9 cellular contexts compared by ENCODE assay signal in the genomic region with DNA sequence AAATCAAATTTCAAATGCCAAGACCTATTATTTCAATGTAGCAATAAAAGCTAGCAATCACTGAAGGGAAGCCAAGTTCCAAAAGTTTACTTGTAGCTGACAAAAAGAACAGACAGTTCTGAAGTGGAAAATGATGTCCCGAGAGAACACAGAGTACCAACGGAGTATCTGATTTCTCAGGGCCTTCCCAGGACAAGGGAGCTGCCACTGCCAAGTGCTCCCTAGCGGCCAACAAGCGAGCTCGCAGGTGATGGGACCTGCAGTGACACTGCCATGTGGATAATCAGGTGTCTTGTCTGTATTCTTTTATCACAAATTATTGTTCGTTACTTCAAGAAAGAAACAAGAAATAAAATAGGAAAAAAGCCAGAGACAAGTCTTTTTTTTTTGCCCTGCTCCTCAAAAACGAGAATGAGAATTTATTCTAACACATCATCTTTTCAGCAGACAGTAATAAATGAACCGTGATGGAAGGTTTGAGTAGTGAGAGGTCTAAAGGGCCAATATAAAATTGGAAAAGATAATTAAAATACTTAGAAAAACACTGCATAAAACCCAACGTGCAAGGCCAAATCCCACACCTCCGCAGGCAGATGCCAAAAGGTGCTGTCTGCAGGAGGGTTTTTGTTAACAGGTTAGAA.
DNase-seq lines count a peak whose midpoint lies in the region; ATAC-seq and TF ChIP-seq lines count a peak whose summit lies in the region.
"Had no signal": no experiment of that assay in that cellular context is flagged by ENCODE, and none has a peak within 500 bp of the region (broad histone marks: within the 10 kb centered on the region; RNA-seq: fewer than 3 reads in every experiment).

No MANE protein-coding gene starts in this region.

- no peaks in the 10 kb centered on the region for H3K4me1 Mint-ChIP-seq in endothelial cell (ENCODE audit: unreplicated experiment)
- H3K4me1 Mint-ChIP-seq in activated naive CD8-positive, alpha-beta T cell treated with anti-CD3 and anti-CD28 coated beads for 36 hours, result no peaks in the 10 kb centered on the region
- H3K4me1 Mint-ChIP-seq: activated naive CD4-positive, alpha-beta T cell treated with anti-CD3 and anti-CD28 coated beads, Interleukin-2, amount 50 U/mL, for 24 hours had no signal

- H3K27ac Mint-ChIP-seq in endothelial cell (ENCODE audit: unreplicated experiment), result no peak overlapping the region
- no peak overlapping the region for H3K27ac Mint-ChIP-seq in activated naive CD8-positive, alpha-beta T cell treated with anti-CD3 and anti-CD28 coated beads for 36 hours
- H3K27ac Mint-ChIP-seq: activated naive CD4-positive, alpha-beta T cell treated with anti-CD3 and anti-CD28 coated beads, Interleukin-2, amount 50 U/mL, for 24 hours had no signal

- no peaks in the 10 kb centered on the region for H3K27me3 ChIP-seq in osteoblast (ENCODE audit: insufficient read depth, low read length)

- no peaks in the 10 kb centered on the region for H3K9me3 Mint-ChIP-seq in endothelial cell (ENCODE audit: unreplicated experiment)
- no peaks in the 10 kb centered on the region for H3K9me3 Mint-ChIP-seq in activated naive CD8-positive, alpha-beta T cell treated with anti-CD3 and anti-CD28 coated beads for 36 hours
- H3K9me3 Mint-ChIP-seq: activated naive CD4-positive, alpha-beta T cell treated with anti-CD3 and anti-CD28 coated beads, Interleukin-2, amount 50 U/mL, for 24 hours had no signal

- H3K4me1 ChIP-seq in osteoblast (ENCODE audit: insufficient read depth, low read length), result no peaks in the 10 kb centered on the region

- no peak overlapping the region for H3K4me3 ChIP-seq in osteoblast (ENCODE audit: insufficient read depth, low read length)

- TF ChIP-seq CTCF in endothelial cell (IDR thresholded peaks at IDR 0.05; ENCODE audit: unreplicated experiment) (peak; percentile 43), osteoblast (IDR thresholded peaks at IDR 0.05; ENCODE audit: extremely low read depth, low read depth, low read length) (peak; percentile 21)

- H3K36me3 ChIP-seq in osteoblast (ENCODE audit: insufficient read depth, low read length), result peaks cover 22% of the 10 kb centered on the region

- peak; percentile 40 for DNase-seq in NCI-H2227 treated with DMSO at 0.1 percent for 48 hours (lab: John Stamatoyannopoulos, UW)
- peak; percentile 22 for DNase-seq in endothelial cell (ENCODE audit: low spot score)
- DNase-seq in osteoblast (ENCODE audit: insufficient read length, low spot score, missing footprints), result peak; percentile 18
- no peak for DNase-seq in NCI-H2196 (lab: John Stamatoyannopoulos, UW; ENCODE audit: unreplicated experiment)
- no peak for DNase-seq in T-helper 2 cell
- no peak for DNase-seq in NCI-H187 treated with DMSO at 0.1 percent for 48 hours (lab: John Stamatoyannopoulos, UW)
- no peak for DNase-seq in activated naive CD8-positive, alpha-beta T cell treated with anti-CD3 and anti-CD28 coated beads for 36 hours

- no peaks in the 10 kb centered on the region for H4K20me1 ChIP-seq in osteoblast (ENCODE audit: insufficient read depth, low read length)

- no peak overlapping the region for H2AFZ ChIP-seq in osteoblast (ENCODE audit: low read length)

- no peak overlapping the region for H3K27ac ChIP-seq in osteoblast (ENCODE audit: low read depth, low read length)

- H3K79me2 ChIP-seq in osteoblast (ENCODE audit: insufficient read depth, low read length), result peaks cover 17% of the 10 kb centered on the region

- peaks cover 4% of the 10 kb centered on the region for H3K27me3 Mint-ChIP-seq in endothelial cell (ENCODE audit: unreplicated experiment)
- H3K27me3 Mint-ChIP-seq in activated naive CD8-positive, alpha-beta T cell treated with anti-CD3 and anti-CD28 coated beads for 36 hours, result no peaks in the 10 kb centered on the region
- H3K27me3 Mint-ChIP-seq: activated naive CD4-positive, alpha-beta T cell treated with anti-CD3 and anti-CD28 coated beads, Interleukin-2, amount 50 U/mL, for 24 hours had no signal

- no peak overlapping the region for H3K4me2 ChIP-seq in osteoblast (ENCODE audit: insufficient read depth, low read length)

- peak; percentile 66 for ATAC-seq in GM18511 (IDR thresholded peaks at IDR 0.05; ENCODE audit: unreplicated experiment)

- no peak overlapping the region for H3K4me3 Mint-ChIP-seq in endothelial cell (ENCODE audit: unreplicated experiment)
- H3K4me3 Mint-ChIP-seq in activated naive CD8-positive, alpha-beta T cell treated with anti-CD3 and anti-CD28 coated beads for 36 hours, result no peak overlapping the region
- H3K4me3 Mint-ChIP-seq: activated naive CD4-positive, alpha-beta T cell treated with anti-CD3 and anti-CD28 coated beads, Interleukin-2, amount 50 U/mL, for 24 hours had no signal

- H3K36me3 Mint-ChIP-seq in endothelial cell (ENCODE audit: low read depth, unreplicated experiment), result peaks cover 23% of the 10 kb centered on the region
- H3K36me3 Mint-ChIP-seq in activated naive CD8-positive, alpha-beta T cell treated with anti-CD3 and anti-CD28 coated beads for 36 hours, result no peaks in the 10 kb centered on the region
- H3K36me3 Mint-ChIP-seq: activated naive CD4-positive, alpha-beta T cell treated with anti-CD3 and anti-CD28 coated beads, Interleukin-2, amount 50 U/mL, for 24 hours had no signal

- H3K9me3 ChIP-seq in osteoblast (ENCODE audit: low read depth, low read length), result no peaks in the 10 kb centered on the region

Comparison
In these comparisons a context has a peak if more than half of its experiments do, and no peak if none do; other contexts are left out.
1. DNase-seq: peak in NCI-H2227 treated with DMSO at 0.1 percent for 48 hours (single experiment), endothelial cell (single experiment) and osteoblast (single experiment); none in NCI-H2196 (single experiment), T-helper 2 cell (0 of 5), NCI-H187 treated with DMSO at 0.1 percent for 48 hours (single experiment) and activated naive CD8-positive, alpha-beta T cell treated with anti-CD3 and anti-CD28 coated beads for 36 hours (single experiment).